14 cellular contexts compared by ENCODE assay signal in genomic region chr5:61362796-61363364, GRCh38. TPM values are rescaled to one million over a fixed set of nuclear protein-coding genes. Genes with fewer than 3 reads are reported as not detected.
DNase-seq lines count a peak whose midpoint lies in the region; ATAC-seq and TF ChIP-seq lines count a peak whose summit lies in the region.
"Had no signal": no experiment of that assay in that cellular context is flagged by ENCODE, and none has a peak within 500 bp of the region (broad histone marks: within the 10 kb centered on the region; RNA-seq: fewer than 3 reads in every experiment).

No MANE protein-coding gene starts in this region.

- H3K4me3 Mint-ChIP-seq in activated T-helper 2 cell treated with anti-CD3 and anti-CD28 coated beads, Interferon-gamma antibody, Interleukin-2, Interleukin-4, amounts not matched to agents 10 μg/mL and 5 μg/mL and 100 μg/mL, durations not matched to agents 14 hours and 24 hours and 36 hours (ENCODE audit: low read depth) = no peak overlapping the region
- H3K4me3 Mint-ChIP-seq: activated naive CD4-positive, alpha-beta T cell treated with anti-CD3 and anti-CD28 coated beads, Interleukin-2, amount 10 ng/mL, durations not matched to agents 7 days and 5 days had no signal

- in situ Hi-C loops in ACHN (cut with HindIII; ENCODE audit: low pct_ligation_motif_present, low pct_unique_long_range_greater_than_20kb, low sequenced_read_pairs) = no loop called here
- in situ Hi-C loops in Panc1 (cut with HindIII; ENCODE audit: low pct_unique_long_range_greater_than_20kb, low sequenced_read_pairs) = no loop called here

- peak; percentile 22 for DNase-seq in ACHN
- peak; percentile 32 for DNase-seq in ELR (ENCODE audit: low read depth)
- DNase-seq in Panc1 (ENCODE audit: low read depth, low spot score) = no peak
- DNase-seq in fibroblast of villous mesenchyme (ENCODE audit: low read depth) = peak; percentile 42
- DNase-seq in activated T-helper 2 cell treated with anti-CD3 and anti-CD28 coated beads, Interferon-gamma antibody, Interleukin-2, Interleukin-4, amounts not matched to agents 10 μg/mL and 5 μg/mL and 100 μg/mL, durations not matched to agents 14 hours and 24 hours and 36 hours (ENCODE audit: low spot score) = no peak
- no peak for DNase-seq in NOMO-1 treated with dmso at 0.1 percent for 144 hours (lab: John Stamatoyannopoulos, UW; ENCODE audit: unreplicated experiment)
- no peak for DNase-seq in stimulated activated CD4-positive, alpha-beta T cell treated with anti-CD3 and anti-CD28 coated beads, Interleukin-4, amount 100 ng/mL, for 24 hours
- no peak for DNase-seq in SHP77 (lab: John Stamatoyannopoulos, UW)
- DNase-seq: activated naive CD4-positive, alpha-beta T cell treated with anti-CD3 and anti-CD28 coated beads, Interleukin-2, amount 10 ng/mL, durations not matched to agents 7 days and 5 days; NCI-H2107; stimulated activated CD4-positive, alpha-beta T cell treated with anti-CD3 and anti-CD28 coated beads, Interleukin-4, amount 100 ng/mL, for 4 hours; T-helper 9 cell had no signal

- H3K27me3 ChIP-seq in Panc1 (ENCODE audit: control insufficient read depth, insufficient read depth, low read length) = no peaks in the 10 kb centered on the region
- H3K27me3 ChIP-seq: tibial nerve had no signal

- no TSS peak for BruUV-seq in Panc1 (replicated peaks; lab: Mats Ljungman, UMichigan)

- peaks cover under 1% of the 10 kb centered on the region; the same call in 1 of the 2 replicates for H3K9me3 ChIP-seq in Panc1 (ENCODE audit: control insufficient read depth, insufficient read depth, low read depth, low read length)
- H3K9me3 ChIP-seq: tibial nerve had no signal

- H3K27ac ChIP-seq in Panc1 (ENCODE audit: low read length) = no peak overlapping the region
- H3K27ac ChIP-seq: tibial nerve had no signal

- no peaks in the 10 kb centered on the region for H3K36me3 ChIP-seq in Panc1 (ENCODE audit: control insufficient read depth, insufficient read depth, low read length)

- intact Hi-C loops in Panc1 (cut with micrococcal nuclease; ENCODE audit: unreplicated experiment) = no loop called here
- intact Hi-C loops in activated T-helper 2 cell treated with anti-CD3 and anti-CD28 coated beads, Interferon-gamma antibody, Interleukin-2, Interleukin-4, amounts not matched to agents 10 μg/mL and 5 μg/mL and 100 μg/mL, durations not matched to agents 14 hours and 24 hours and 36 hours (cut with micrococcal nuclease) = no loop called here

- no peak overlapping the region for H3K4me3 ChIP-seq in Panc1 (ENCODE audit: low read depth in 2 of 2, low read length in 2 of 2)
- no peak overlapping the region for H3K4me3 ChIP-seq in fibroblast of villous mesenchyme (ENCODE audit: low read depth, low read length)
- H3K4me3 ChIP-seq: tibial nerve had no signal

- peaks cover 3% of the 10 kb centered on the region for H3K9me3 Mint-ChIP-seq in activated T-helper 2 cell treated with anti-CD3 and anti-CD28 coated beads, Interferon-gamma antibody, Interleukin-2, Interleukin-4, amounts not matched to agents 10 μg/mL and 5 μg/mL and 100 μg/mL, durations not matched to agents 14 hours and 24 hours and 36 hours

- POLR2A ChIA-PET in Panc1 (lab: Charles Lee) = no interaction called here

- H3K36me3 Mint-ChIP-seq in activated T-helper 2 cell treated with anti-CD3 and anti-CD28 coated beads, Interferon-gamma antibody, Interleukin-2, Interleukin-4, amounts not matched to agents 10 μg/mL and 5 μg/mL and 100 μg/mL, durations not matched to agents 14 hours and 24 hours and 36 hours (ENCODE audit: low read depth) = peaks cover 5% of the 10 kb centered on the region

- no peak overlapping the region for H3K27ac Mint-ChIP-seq in activated T-helper 2 cell treated with anti-CD3 and anti-CD28 coated beads, Interferon-gamma antibody, Interleukin-2, Interleukin-4, amounts not matched to agents 10 μg/mL and 5 μg/mL and 100 μg/mL, durations not matched to agents 14 hours and 24 hours and 36 hours
- H3K27ac Mint-ChIP-seq: activated naive CD4-positive, alpha-beta T cell treated with anti-CD3 and anti-CD28 coated beads, Interleukin-2, amount 10 ng/mL, durations not matched to agents 7 days and 5 days had no signal

- H3K4me1 Mint-ChIP-seq in activated T-helper 2 cell treated with anti-CD3 and anti-CD28 coated beads, Interferon-gamma antibody, Interleukin-2, Interleukin-4, amounts not matched to agents 10 μg/mL and 5 μg/mL and 100 μg/mL, durations not matched to agents 14 hours and 24 hours and 36 hours (ENCODE audit: low read depth) = peaks cover 13% of the 10 kb centered on the region
- H3K4me1 Mint-ChIP-seq: activated naive CD4-positive, alpha-beta T cell treated with anti-CD3 and anti-CD28 coated beads, Interleukin-2, amount 10 ng/mL, durations not matched to agents 7 days and 5 days had no signal

- ATAC-seq in Panc1 = peak; percentile 45; the same call in 1 of the 2 replicates
- ATAC-seq: esophagus mucosa had no signal

- no peaks in the 10 kb centered on the region; the same call in 1 of the 2 replicates for H3K4me1 ChIP-seq in Panc1 (ENCODE audit: control insufficient read depth, insufficient read depth, low read length)

- H3K27me3 Mint-ChIP-seq in activated T-helper 2 cell treated with anti-CD3 and anti-CD28 coated beads, Interferon-gamma antibody, Interleukin-2, Interleukin-4, amounts not matched to agents 10 μg/mL and 5 μg/mL and 100 μg/mL, durations not matched to agents 14 hours and 24 hours and 36 hours (ENCODE audit: low read depth) = no peaks in the 10 kb centered on the region
- H3K27me3 Mint-ChIP-seq: activated naive CD4-positive, alpha-beta T cell treated with anti-CD3 and anti-CD28 coated beads, Interleukin-2, amount 10 ng/mL, durations not matched to agents 7 days and 5 days had no signal

- CTCF ChIA-PET in Panc1 (lab: Charles Lee) = interaction anchor here (0.6 kb wide), 1 partner anchor 106 kb away, joined by 3 read pairs; no protein-coding TSS in a partner anchor

- peak; percentile 35 for TF ChIP-seq CTCF in Panc1 (IDR thresholded peaks at IDR 0.05)
- peak; percentile 45 for TF ChIP-seq CTCF in fibroblast of villous mesenchyme (IDR thresholded peaks at IDR 0.05; ENCODE audit: insufficient read depth, low read depth, low read length)

RNA-seq across cellular contexts. Expression of gene ZSWIM6, which starts 30.8 kb away (rescaled TPM):
- total RNA-seq in Panc1 (2021; ENCODE audit: unreplicated experiment) = 10.8 TPM
- polyA plus RNA-seq in Panc1 (2012; ENCODE audit: insufficient read length) = 5.0 TPM
- total RNA-seq in fibroblast of villous mesenchyme = 9.0 and 16.4 TPM in 2 replicates
- 8.9 TPM in 2 replicates for total RNA-seq in activated T-helper 2 cell treated with anti-CD3 and anti-CD28 coated beads, Interferon-gamma antibody, Interleukin-2, Interleukin-4, amounts not matched to agents 10 μg/mL and 5 μg/mL and 100 μg/mL, durations not matched to agents 14 hours and 24 hours and 36 hours

Comparison
In these comparisons a context has a peak if more than half of its experiments do, and no peak if none do; other contexts are left out.
1. DNase-seq: peak in ACHN (single experiment), ELR (single experiment) and fibroblast of villous mesenchyme (single experiment); none in Panc1 (single experiment), activated T-helper 2 cell treated with anti-CD3 and anti-CD28 coated beads, Interferon-gamma antibody, Interleukin-2, Interleukin-4, amounts not matched to agents 10 μg/mL and 5 μg/mL and 100 μg/mL, durations not matched to agents 14 hours and 24 hours and 36 hours (single experiment), NOMO-1 treated with dmso at 0.1 percent for 144 hours (single experiment), stimulated activated CD4-positive, alpha-beta T cell treated with anti-CD3 and anti-CD28 coated beads, Interleukin-4, amount 100 ng/mL, for 24 hours (single experiment) and SHP77 (0 of 2).